ENCODE assay signal across 31 cellular contexts in the genomic region with DNA sequence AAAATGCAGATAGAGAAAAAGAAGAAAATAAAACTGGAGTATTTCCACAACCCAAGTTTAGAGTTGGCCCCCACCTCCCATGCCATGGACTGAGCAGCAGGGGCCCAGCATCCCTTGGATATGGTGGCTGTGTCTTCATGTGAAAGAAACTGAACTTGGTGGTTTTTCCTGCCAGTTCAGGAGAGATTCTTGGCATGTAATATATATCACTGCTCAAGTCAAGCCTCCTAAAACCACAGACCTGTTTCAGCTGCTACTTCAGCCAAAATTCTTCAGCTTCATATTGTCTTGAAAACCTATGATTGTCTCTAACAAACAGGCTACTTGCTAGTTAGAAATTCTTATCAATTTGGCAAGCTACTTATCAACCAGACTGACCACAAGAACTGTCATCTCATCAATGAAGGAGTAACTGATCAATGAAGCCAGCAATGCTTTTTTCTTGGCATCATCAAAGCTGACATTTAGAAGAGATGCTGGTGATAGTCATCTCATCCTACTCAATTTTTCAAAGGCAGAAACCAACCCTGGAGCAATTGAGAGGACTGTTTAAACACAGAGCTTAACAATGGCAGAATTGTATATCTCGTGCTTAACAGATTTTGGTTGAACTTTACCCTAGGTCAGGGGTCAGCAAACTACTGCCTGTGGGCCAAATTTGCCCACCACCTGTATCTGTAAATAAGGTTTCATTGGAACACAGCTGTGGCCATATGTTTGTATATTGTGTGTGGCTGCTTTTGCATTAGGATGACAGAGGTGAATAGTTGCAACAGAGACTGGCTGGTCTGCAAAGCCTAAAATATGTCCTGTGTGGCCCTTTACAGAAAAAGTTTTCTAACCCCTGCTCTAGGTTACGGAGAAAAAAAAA.
"Had no signal": no experiment of that assay in that cellular context is flagged by ENCODE, and none has a peak within 500 bp of the region (broad histone marks: within the 10 kb centered on the region; RNA-seq: fewer than 3 reads in every experiment).

No MANE protein-coding gene starts in this region.

- FAIRE-seq: endometrium, keratinocyte, small intestine had no signal

- H3K36me3 ChIP-seq: colonic mucosa had no signal

- H3K4me1 ChIP-seq: colonic mucosa, esophagus squamous epithelium, gastroesophageal sphincter, sigmoid colon, stomach, thyroid gland, upper lobe of left lung, vagina had no signal

- H3K4me3 ChIP-seq: cardiac muscle cell, colonic mucosa, esophagus squamous epithelium, gastroesophageal sphincter, mucosa of descending colon, sigmoid colon, stomach, thyroid gland, upper lobe of left lung, vagina had no signal

- H3K27ac ChIP-seq: cardiac muscle cell, colonic mucosa, epithelial cell of prostate, esophagus squamous epithelium, gastroesophageal sphincter, sigmoid colon, stomach, thyroid gland, upper lobe of left lung, vagina, VCaP had no signal

- H3K27me3 ChIP-seq: cardiac muscle cell, colonic mucosa, esophagus squamous epithelium, gastroesophageal sphincter, sigmoid colon, stomach, thyroid gland, upper lobe of left lung, vagina had no signal

- H3K9me3 ChIP-seq: colonic mucosa, esophagus squamous epithelium, gastroesophageal sphincter, mucosa of descending colon, sigmoid colon, stomach, thyroid gland, upper lobe of left lung, vagina had no signal

- ATAC-seq: activated CD4-positive, CD25-positive, alpha-beta regulatory T cell treated with anti-CD3 and anti-CD28 coated beads, Interleukin-2, amount 50 U/mL, for 24 hours; activated T-cell treated with anti-CD3 and anti-CD28 coated beads, Interleukin-2, amount 50 U/mL, for 4 hours; activated T-helper 17 cell treated with anti-CD3 and anti-CD28 coated beads, Interleukin-2, amount 50 U/mL, for 72 hours; gastroesophageal sphincter; left cardiac atrium; left ventricle myocardium superior; mucosa of descending colon; natural killer cell treated with Interleukin-12 subunit alpha and Interleukin-12 subunit beta and Interleukin-15 and Interleukin-18, amount 100 ng/mL, for 72 hours; stimulated activated effector memory CD8-positive, alpha-beta T cell treated with anti-CD3 and anti-CD28 coated beads, Interleukin-12 subunit alpha, Interleukin-12 subunit beta, amount 100 ng/mL, for 72 hours; T-cell had no signal

- DNase-seq: activated CD4-positive, alpha-beta memory T cell treated with anti-CD3 and anti-CD28 coated beads, Interleukin-2, amount 10 ng/mL, durations not matched to agents 7 days and 5 days; activated CD4-positive, alpha-beta T cell treated with anti-CD3 and anti-CD28 coated beads, Interleukin-2, amount 10 ng/mL, durations not matched to agents 7 days and 5 days; activated gamma-delta T cell treated with Interleukin-2 at 50 U/mL for 16 hours; activated T-cell treated with anti-CD3 and anti-CD28 coated beads, Interleukin-2, amount 50 U/mL, for 4 hours; anterior cingulate cortex; cerebellar nuclear complex; colonic mucosa; effector CD8-positive, alpha-beta T cell; esophagus squamous epithelium; hippocampal formation; left cardiac atrium; left ventricle myocardium superior; mucosa of descending colon; sigmoid colon; small intestine; stimulated activated CD4-positive, alpha-beta T cell treated with anti-CD3 and anti-CD28 coated beads, Interleukin-4, amount 100 ng/mL, for 24 hours; stomach; T-cell; thyroid gland; upper lobe of left lung had no signal
